ENCODE assay signal across 8 cellular contexts in genomic region chr12:133081408-133081806, GRCh38. TPM values are rescaled to one million over a fixed set of nuclear protein-coding genes. Genes with fewer than 3 reads are reported as not detected.
DNase-seq lines count a peak whose midpoint lies in the region; ATAC-seq and TF ChIP-seq lines count a peak whose summit lies in the region.

No MANE protein-coding gene starts in this region.

- H3K4me3 ChIP-seq in astrocyte of the spinal cord (ENCODE audit: low read depth, low read length) (peak overlapping the region; percentile 94), right lobe of liver (peak overlapping the region; percentile 74 to 89 (median 80)), vagina (peak overlapping the region; percentile 75 to 80)

- TF ChIP-seq POLR2A in right lobe of liver (IDR thresholded peaks at IDR 0.05), result no peak
- no peak for TF ChIP-seq POLR2A in vagina (IDR thresholded peaks at IDR 0.05)

- H3K36me3 ChIP-seq in right lobe of liver, result peaks cover 0 to 33% (median 23%) of the 10 kb centered on the region in 4 donors
- H3K36me3 ChIP-seq in vagina, result peaks cover 21 to 51% of the 10 kb centered on the region in 2 donors

- ATAC-seq in stimulated activated naive CD8-positive, alpha-beta T cell treated with anti-CD3 and anti-CD28 coated beads, Interleukin-15, amount 100 ng/mL, for 72 hours, result no peak
- ATAC-seq in stimulated activated naive CD8-positive, alpha-beta T cell treated with anti-CD3 and anti-CD28 coated beads, Interleukin-15, Interleukin-2, amounts not matched to agents 100 U/mL and 50 U/mL, for 24 hours, result no peak
- ATAC-seq in right lobe of liver (no peak), HG02981 (IDR thresholded peaks at IDR 0.05; ENCODE audit: unreplicated experiment) (no peak), HG03175 (IDR thresholded peaks at IDR 0.05; ENCODE audit: unreplicated experiment) (no peak)

- H3K4me1 Mint-ChIP-seq in stimulated activated naive CD8-positive, alpha-beta T cell treated with anti-CD3 and anti-CD28 coated beads, Interleukin-15, amount 100 ng/mL, for 72 hours, result peaks cover 9% of the 10 kb centered on the region

- intact Hi-C loops in right lobe of liver (cut with DNase I) (no loop called here), vagina (cut with DNase I) (loop anchor here (5.0 kb wide), 1 partner anchor 51 kb away; the partner anchor contains the start of genes ZNF10 and ZNF891)

- H3K9me3 Mint-ChIP-seq in stimulated activated naive CD8-positive, alpha-beta T cell treated with anti-CD3 and anti-CD28 coated beads, Interleukin-15, amount 100 ng/mL, for 72 hours, result peaks cover 37 to 52% of the 10 kb centered on the region in 2 donors

- H3K9me3 ChIP-seq in right lobe of liver (peaks cover 0 to 54% (median 18%) of the 10 kb centered on the region in 4 donors), vagina (peaks cover 66% of the 10 kb centered on the region)

- TF ChIP-seq CTCF in astrocyte of the spinal cord (IDR thresholded peaks at IDR 0.05; ENCODE audit: low read depth, low read length) (no peak), right lobe of liver (IDR thresholded peaks at IDR 0.05) (no peak), vagina (IDR thresholded peaks at IDR 0.05) (no peak)

- no peaks in the 10 kb centered on the region for H3K27me3 Mint-ChIP-seq in stimulated activated naive CD8-positive, alpha-beta T cell treated with anti-CD3 and anti-CD28 coated beads, Interleukin-15, amount 100 ng/mL, for 72 hours

- peak; percentile 9 to 22 for DNase-seq in stimulated activated naive CD8-positive, alpha-beta T cell treated with anti-CD3 and anti-CD28 coated beads, Interleukin-15, amount 100 ng/mL, for 72 hours
- DNase-seq in stimulated activated naive CD8-positive, alpha-beta T cell treated with anti-CD3 and anti-CD28 coated beads, Interleukin-15, Interleukin-2, amounts not matched to agents 100 U/mL and 50 U/mL, for 24 hours, result no peak
- DNase-seq in astrocyte of the spinal cord (ENCODE audit: low read depth, low spot score), result no peak
- peak in 1 of 3 donors; percentile 42 for DNase-seq in right lobe of liver
- no peak for DNase-seq in vagina (ENCODE audit: extremely low spot score in 2 of 2)
- no peak for DNase-seq in NCI-H128 (lab: John Stamatoyannopoulos, UW; ENCODE audit: unreplicated experiment)

- peaks cover 0 to 5% (median 0%) of the 10 kb centered on the region in 4 donors for H3K4me1 ChIP-seq in right lobe of liver
- H3K4me1 ChIP-seq in vagina, result peaks cover 12% of the 10 kb centered on the region

- in situ Hi-C loops in astrocyte of the spinal cord (cut with HindIII; ENCODE audit: low sequenced_read_pairs), result no loop called here

- no peak overlapping the region for H3K27ac Mint-ChIP-seq in stimulated activated naive CD8-positive, alpha-beta T cell treated with anti-CD3 and anti-CD28 coated beads, Interleukin-15, amount 100 ng/mL, for 72 hours

- H3K27ac ChIP-seq in right lobe of liver (peak overlapping the region in 1 of 3 donors; percentile 94), vagina (peak overlapping the region; percentile 97)

- no peaks in the 10 kb centered on the region for H3K27me3 ChIP-seq in right lobe of liver
- no peaks in the 10 kb centered on the region for H3K27me3 ChIP-seq in vagina

- no peak overlapping the region for H3K4me3 Mint-ChIP-seq in stimulated activated naive CD8-positive, alpha-beta T cell treated with anti-CD3 and anti-CD28 coated beads, Interleukin-15, amount 100 ng/mL, for 72 hours

- WGBS in right lobe of liver (ENCODE audit: insufficient coverage, low coverage, low lambda C conversion rate, missing lambda C conversion rate), result 58% methylated on average over 7 of the region's 9 CpGs

RNA-seq across cellular contexts. Expression of gene ZNF140, which starts 0.7 kb away (rescaled TPM):
- total RNA-seq in right lobe of liver (1 to 10 TPM; 5.9 to 9.3 (median 6.9) TPM), vagina (9.3 TPM)

RNA-seq across cellular contexts. Expression of gene ZNF84, which starts 44.1 kb away (rescaled TPM):
- total RNA-seq in right lobe of liver, result 10 to 100 TPM in 2 of 6 experiments, 1 to 10 TPM in 4; 5.1 to 10.2 (median 8.5) TPM
- 24.6 TPM for total RNA-seq in vagina

RNA-seq across cellular contexts. Expression of gene ZNF891, which starts 48.7 kb away (rescaled TPM):
- total RNA-seq in right lobe of liver (under 1 TPM; 0.50 to 0.92 (median 0.79) TPM), vagina (3.4 TPM)

RNA-seq across cellular contexts. Expression of gene ZNF10, which starts 49.0 kb away (rescaled TPM):
- 1 to 10 TPM; 3.1 to 5.3 (median 3.8) TPM for total RNA-seq in right lobe of liver
- 10.8 TPM for total RNA-seq in vagina

Comparison
In these comparisons a context has a peak if more than half of its experiments do, and no peak if none do; other contexts are left out.
1. DNase-seq: peak in stimulated activated naive CD8-positive, alpha-beta T cell treated with anti-CD3 and anti-CD28 coated beads, Interleukin-15, amount 100 ng/mL, for 72 hours (2 of 2); none in stimulated activated naive CD8-positive, alpha-beta T cell treated with anti-CD3 and anti-CD28 coated beads, Interleukin-15, Interleukin-2, amounts not matched to agents 100 U/mL and 50 U/mL, for 24 hours (single experiment), astrocyte of the spinal cord (single experiment), vagina (0 of 2) and NCI-H128 (single experiment).
2. Peak in every context shown above with its lines, with median percentiles within 50 percentile points of each other: H3K4me3 ChIP-seq.